ENCODE assay signal across 10 cellular contexts in the genomic region with DNA sequence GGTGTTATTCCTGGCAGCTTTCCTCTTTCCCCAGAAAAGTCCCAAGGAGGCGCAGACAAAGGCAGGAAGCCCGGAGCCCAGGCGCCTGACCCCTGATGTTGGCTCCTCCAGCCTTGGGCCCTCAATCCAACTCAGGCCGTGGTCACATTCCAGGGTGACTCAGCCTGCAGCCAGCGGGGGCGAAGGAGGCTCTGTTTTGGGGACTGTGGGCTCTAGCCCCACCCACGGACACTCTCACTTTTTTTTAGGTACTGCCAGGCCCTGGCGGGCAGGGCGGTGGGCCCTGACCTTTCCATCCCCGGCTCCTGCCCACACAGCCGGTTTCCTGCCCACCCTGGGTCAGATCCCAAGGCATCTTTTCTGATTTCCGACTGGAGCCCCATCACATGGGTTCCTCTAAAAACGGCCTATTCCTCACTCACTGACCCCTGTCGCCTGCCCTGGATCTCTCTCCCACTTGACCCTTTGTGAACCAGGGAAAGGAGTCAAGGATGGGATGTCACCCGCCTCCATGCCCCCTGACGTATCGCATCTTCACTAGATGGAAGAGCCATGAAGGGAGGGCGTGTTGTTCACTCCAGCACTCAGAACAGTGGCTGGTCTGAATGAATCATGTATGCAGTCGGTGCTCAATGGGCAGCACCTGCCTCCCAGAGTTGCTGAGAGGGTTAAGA. TPM values are rescaled to one million over a fixed set of nuclear protein-coding genes. Genes with fewer than 3 reads are reported as not detected.
DNase-seq lines count a peak whose midpoint lies in the region; ATAC-seq, FAIRE-seq and TF ChIP-seq lines count a peak whose summit lies in the region.
"Had no signal": no experiment of that assay in that cellular context is flagged by ENCODE, and none has a peak within 500 bp of the region (broad histone marks: within the 10 kb centered on the region; RNA-seq: fewer than 3 reads in every experiment).

No MANE protein-coding gene starts in this region.

- no peaks in the 10 kb centered on the region for H3K9me3 Mint-ChIP-seq in activated CD4-positive, alpha-beta T cell treated with anti-CD3 and anti-CD28 coated beads for 36 hours (ENCODE audit: low read depth)

- H3K27me3 Mint-ChIP-seq in activated CD4-positive, alpha-beta T cell treated with anti-CD3 and anti-CD28 coated beads for 36 hours = peaks cover 29% of the 10 kb centered on the region

- BruUV-seq in endothelial cell of umbilical vein (replicated peaks; lab: Mats Ljungman, UMichigan) = no TSS peak

- peak overlapping the region; percentile 42 for H3K18ac ChIP-seq in mesendoderm (ENCODE audit: low read length)

- H4K8ac ChIP-seq in mesendoderm (ENCODE audit: low read depth, low read length) = no peak overlapping the region

- intact Hi-C loops in endothelial cell of umbilical vein (cut with micrococcal nuclease) (loop anchor here (1.0 to 10.0 kb wide), 2 partner anchors 21 to 472 kb away; no protein-coding TSS in a partner anchor), upper lobe of right lung (cut with DNase I) (no loop called here)
- intact Hi-C loops in activated CD4-positive, alpha-beta T cell treated with anti-CD3 and anti-CD28 coated beads for 36 hours (cut with DNase I, micrococcal nuclease) = no loop called here

- H3K56ac ChIP-seq in mesendoderm (ENCODE audit: low read length) = peak overlapping the region; percentile 8

- no peak overlapping the region for H3K27ac Mint-ChIP-seq in activated CD4-positive, alpha-beta T cell treated with anti-CD3 and anti-CD28 coated beads for 36 hours

- no peak overlapping the region for H2BK120ac ChIP-seq in mesendoderm (ENCODE audit: low read depth, low read length)

- DNase-seq in MG63 = peak; percentile 97
- peak; percentile 96 for DNase-seq in endothelial cell of umbilical vein (ENCODE audit: low read depth, low spot score)
- peak; percentile 88 for DNase-seq in mesendoderm
- no peak for DNase-seq in upper lobe of right lung
- no peak for DNase-seq in GM12892 (ENCODE audit: insufficient read length)
- DNase-seq in activated CD4-positive, alpha-beta T cell treated with anti-CD3 and anti-CD28 coated beads for 36 hours = no peak
- DNase-seq: NCI-H1417 treated with DMSO at 0.1 percent for 48 hours had no signal

- H3K27ac ChIP-seq in endothelial cell of umbilical vein (ENCODE audit: insufficient read depth, low read depth, low read length) (peak overlapping the region; percentile 79), mesendoderm (ENCODE audit: low read depth, low read length) (peak overlapping the region; percentile 16), upper lobe of right lung (peak overlapping the region; percentile 30)

- no peak for TF ChIP-seq CTCF in endothelial cell of umbilical vein (IDR thresholded peaks at IDR 0.05; ENCODE audit: extremely low read depth in 1 of 2, insufficient read depth in 1 of 2, low read depth in 1 of 2, low read length in 2 of 2)
- TF ChIP-seq CTCF in upper lobe of right lung (IDR thresholded peaks at IDR 0.05) = no peak

- dilution Hi-C loops in endothelial cell of umbilical vein (cut with MboI; ENCODE audit: extremely low pct_ligation_motif_present, low sequenced_read_pairs) = no loop called here

- peak overlapping the region; percentile 11 for H2AFZ ChIP-seq in endothelial cell of umbilical vein (ENCODE audit: low read depth, low read length)

- H3K36me3 Mint-ChIP-seq in activated CD4-positive, alpha-beta T cell treated with anti-CD3 and anti-CD28 coated beads for 36 hours (ENCODE audit: low read depth) = no peaks in the 10 kb centered on the region

- no peak overlapping the region for H2BK15ac ChIP-seq in mesendoderm (replicated peaks; ENCODE audit: low read depth)

- H2BK5ac ChIP-seq in mesendoderm (ENCODE audit: low read length) = no peak overlapping the region

- H3K4ac ChIP-seq in mesendoderm (ENCODE audit: low read depth, low read length) = no peak overlapping the region

- POLR2A ChIA-PET in endothelial cell of umbilical vein (lab: Charles Lee) = interaction anchor here (0.6 kb wide), 1 partner anchor 18 kb away, joined by 4 read pairs; no protein-coding TSS in a partner anchor
- POLR2A ChIA-PET in activated CD4-positive, alpha-beta T cell treated with anti-CD3 and anti-CD28 coated beads for 36 hours (lab: Charles Lee) = no interaction called here

- no peak overlapping the region for H3K23ac ChIP-seq in mesendoderm (ENCODE audit: low read length)

- no peaks in the 10 kb centered on the region for H4K20me1 ChIP-seq in endothelial cell of umbilical vein (replicated peaks; ENCODE audit: control insufficient read depth, extremely low read depth, insufficient read depth, low read length)

- no peak overlapping the region for H4K5ac ChIP-seq in mesendoderm (ENCODE audit: low read length)

- H3K9ac ChIP-seq in endothelial cell of umbilical vein (replicated peaks; ENCODE audit: extremely low read depth, insufficient read depth, low read length) (peak overlapping the region; percentile 32), mesendoderm (ENCODE audit: low read length) (peak overlapping the region; percentile 3)

- peak; percentile 26 for TF ChIP-seq POLR2A in endothelial cell of umbilical vein (IDR thresholded peaks at IDR 0.05; ENCODE audit: low read depth, low read length)
- no peak for TF ChIP-seq POLR2A in GM12892 (IDR thresholded peaks at IDR 0.05; ENCODE audit: low read depth, low read length)

- H3K4me3 Mint-ChIP-seq in activated CD4-positive, alpha-beta T cell treated with anti-CD3 and anti-CD28 coated beads for 36 hours = no peak overlapping the region

- H3K4me1 Mint-ChIP-seq in activated CD4-positive, alpha-beta T cell treated with anti-CD3 and anti-CD28 coated beads for 36 hours = no peaks in the 10 kb centered on the region

- H3K9me1 ChIP-seq in endothelial cell of umbilical vein (replicated peaks; ENCODE audit: control insufficient read depth, extremely low read depth, insufficient read depth, low read length) = no peaks in the 10 kb centered on the region

- FAIRE-seq in endothelial cell of umbilical vein (lab: Jason Lieb, UNC) = peak; percentile 97
- no peak for FAIRE-seq in GM12892 (lab: Jason Lieb, UNC)

- peaks cover 47% of the 10 kb centered on the region for H3K4me1 ChIP-seq in endothelial cell of umbilical vein (ENCODE audit: control insufficient read depth, extremely low read depth, insufficient read depth, low read length)
- H3K4me1 ChIP-seq in mesendoderm (ENCODE audit: control insufficient read depth, low read depth, low read length) = peaks cover 5% of the 10 kb centered on the region
- peaks cover 6% of the 10 kb centered on the region for H3K4me1 ChIP-seq in upper lobe of right lung

- ATAC-seq in upper lobe of right lung (peak; percentile 70), HG03045 (IDR thresholded peaks at IDR 0.05; ENCODE audit: unreplicated experiment) (no peak), HG03342 (IDR thresholded peaks at IDR 0.05; ENCODE audit: unreplicated experiment) (no peak)
- no peak for ATAC-seq in activated CD4-positive, alpha-beta T cell treated with anti-CD3 and anti-CD28 coated beads for 36 hours
- ATAC-seq: left colon had no signal

- no CpG with 5 or more reads among the region's 19 CpGs for WGBS in mesendoderm (ENCODE audit: extremely low coverage, insufficient coverage, low lambda C conversion rate)

- H3K79me2 ChIP-seq in endothelial cell of umbilical vein (ENCODE audit: control insufficient read depth, insufficient read depth, low read length) (no peaks in the 10 kb centered on the region), mesendoderm (ENCODE audit: control insufficient read depth, insufficient read depth, low read length) (peaks cover 6% of the 10 kb centered on the region)

- H3K4me2 ChIP-seq in endothelial cell of umbilical vein (ENCODE audit: insufficient read depth, low read length) (peak overlapping the region; percentile 60), mesendoderm (ENCODE audit: low read length) (no peak overlapping the region)

- no peaks in the 10 kb centered on the region for H3K9me3 ChIP-seq in MG63
- no peaks in the 10 kb centered on the region for H3K9me3 ChIP-seq in endothelial cell of umbilical vein (replicated peaks; ENCODE audit: control insufficient read depth, insufficient read depth, low read length)
- H3K9me3 ChIP-seq in upper lobe of right lung = no peaks in the 10 kb centered on the region

- CTCF ChIA-PET in endothelial cell of umbilical vein (lab: Charles Lee) = interaction anchor here (0.6 to 2.1 kb wide), 9 partner anchors 10 to 327 kb away, joined by 3 to 25 read pairs (median 4); no protein-coding TSS in a partner anchor
- CTCF ChIA-PET in activated CD4-positive, alpha-beta T cell treated with anti-CD3 and anti-CD28 coated beads for 36 hours (lab: Charles Lee) = no interaction called here

- no peaks in the 10 kb centered on the region for H3K36me3 ChIP-seq in MG63
- no peaks in the 10 kb centered on the region for H3K36me3 ChIP-seq in endothelial cell of umbilical vein (ENCODE audit: control insufficient read depth in 2 of 2, extremely low read depth in 1 of 2, insufficient read depth in 2 of 2, low read length in 2 of 2)
- no peaks in the 10 kb centered on the region for H3K36me3 ChIP-seq in mesendoderm (ENCODE audit: control insufficient read depth, insufficient read depth, low read length)
- no peaks in the 10 kb centered on the region for H3K36me3 ChIP-seq in upper lobe of right lung

- H3K79me1 ChIP-seq in mesendoderm (ENCODE audit: low read length) = peaks cover 8% of the 10 kb centered on the region

- H2AK5ac ChIP-seq in mesendoderm (ENCODE audit: low read length) = no peak overlapping the region

- no peak overlapping the region for H3K4me3 ChIP-seq in MG63
- no peak overlapping the region for H3K4me3 ChIP-seq in endothelial cell of umbilical vein (replicated peaks in 1 of 3; ENCODE audit: insufficient read depth in 1 of 3, low read depth in 1 of 3, low read length in 3 of 3)
- no peak overlapping the region for H3K4me3 ChIP-seq in mesendoderm (ENCODE audit: low read length)
- no peak overlapping the region for H3K4me3 ChIP-seq in upper lobe of right lung

- H3K27me3 ChIP-seq in MG63 = no peaks in the 10 kb centered on the region
- no peaks in the 10 kb centered on the region for H3K27me3 ChIP-seq in endothelial cell of umbilical vein (ENCODE audit: control insufficient read depth in 2 of 2, insufficient read depth in 2 of 2, low read length in 2 of 2)
- H3K27me3 ChIP-seq in mesendoderm (ENCODE audit: insufficient read depth, low read length, poor library complexity) = no peaks in the 10 kb centered on the region
- H3K27me3 ChIP-seq in upper lobe of right lung = peaks cover 3% of the 10 kb centered on the region

RNA-seq across cellular contexts. Expression of a gene that starts 5.5 kb away (rescaled TPM):
- total RNA-seq in MG63 (2014; rRNA removed; shearing (Covaris generic); ENCODE audit: low replicate concordance) = 4.1 and 6.2 TPM in 2 replicates
- total RNA-seq in endothelial cell of umbilical vein = 4.4 and 6.2 TPM in 2 replicates
- polyA plus RNA-seq in endothelial cell of umbilical vein = 11.8 and 14.2 TPM in 2 replicates
- 6.3 and 9.1 TPM in 2 replicates for polyA plus RNA-seq in endothelial cell of umbilical vein (2011; cell fraction: cytosol; rRNA removed)
- 3.4 and 5.8 TPM in 2 replicates for polyA plus RNA-seq in endothelial cell of umbilical vein (2011; cell fraction: nucleus; rRNA removed)
- 1.9 and 5.1 TPM in 2 replicates for polyA plus RNA-seq in endothelial cell of umbilical vein (2012)
- polyA minus RNA-seq in endothelial cell of umbilical vein = 14.9 and 18.4 TPM in 2 replicates
- polyA minus RNA-seq in endothelial cell of umbilical vein (2011; cell fraction: cytosol; rRNA and poly(A)+ RNA removed) = not detected
- 2.2 and 3.9 TPM in 2 replicates for polyA minus RNA-seq in endothelial cell of umbilical vein (2011; cell fraction: nucleus; rRNA and poly(A)+ RNA removed)
- 13.1 TPM for polyA plus RNA-seq in mesendoderm (2013, experiment 1 of 2)
- polyA plus RNA-seq in mesendoderm (2013, experiment 2 of 2) = 13.0 TPM
- total RNA-seq in upper lobe of right lung = 42.1 TPM
- polyA plus RNA-seq in GM12892 (2012; ENCODE audit: missing spikeins) = not detected
- under 1 TPM; 0.21 to 0.43 TPM for total RNA-seq in activated CD4-positive, alpha-beta T cell treated with anti-CD3 and anti-CD28 coated beads for 36 hours

Comparison
In these comparisons a context has a peak if more than half of its experiments do, and no peak if none do; other contexts are left out.
1. DNase-seq: peak in MG63 (single experiment), endothelial cell of umbilical vein (single experiment) and mesendoderm (single experiment); none in upper lobe of right lung (single experiment), GM12892 (single experiment) and activated CD4-positive, alpha-beta T cell treated with anti-CD3 and anti-CD28 coated beads for 36 hours (single experiment).
2. H3K27ac ChIP-seq: peak in every context shown above with its lines; median percentile 79 in endothelial cell of umbilical vein; 30 in upper lobe of right lung; 16 in mesendoderm.